Comparison of ENCODE assay signal across 20 cellular contexts in the genomic region with DNA sequence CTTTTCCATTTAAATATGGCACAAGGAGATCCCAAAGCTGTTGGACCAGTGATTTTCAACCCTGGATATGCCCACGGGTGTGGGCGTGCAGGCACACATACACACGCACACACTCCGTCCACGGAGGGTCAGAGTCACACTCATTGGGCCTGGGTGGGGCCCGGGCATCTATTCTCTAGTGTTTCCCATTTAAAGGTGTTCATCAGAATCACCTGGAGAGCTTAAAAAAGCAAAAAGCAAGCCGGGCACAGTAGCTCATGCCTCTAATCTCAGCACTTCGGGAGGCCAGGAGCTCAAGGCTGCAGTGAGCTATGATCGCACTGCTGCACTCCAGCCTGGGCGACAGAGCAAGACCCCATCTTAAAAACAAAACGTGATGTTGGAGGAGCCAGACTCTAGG.
DNase-seq lines count a peak whose midpoint lies in the region; ATAC-seq and TF ChIP-seq lines count a peak whose summit lies in the region.
"Had no signal": no experiment of that assay in that cellular context is flagged by ENCODE, and none has a peak within 500 bp of the region (broad histone marks: within the 10 kb centered on the region; RNA-seq: fewer than 3 reads in every experiment).

No MANE protein-coding gene starts in this region.

- no peak overlapping the region for H3K4ac ChIP-seq in neuronal stem cell (ENCODE audit: low read length)

- no peak overlapping the region for H4K91ac ChIP-seq in neuronal stem cell (ENCODE audit: low read depth, low read length, poor library complexity)

- H3K18ac ChIP-seq in neuronal stem cell (ENCODE audit: low read length), result peak overlapping the region; percentile 36

- no peaks in the 10 kb centered on the region for H3K79me1 ChIP-seq in neuronal stem cell (ENCODE audit: low read depth, low read length)

- intact Hi-C loops in spleen (cut with DNase I; ENCODE audit: low total_unique reads), result no loop called here

- no peaks in the 10 kb centered on the region for H3K27me3 Mint-ChIP-seq in WTC11 (ENCODE audit: low read depth)
- no peaks in the 10 kb centered on the region for H3K27me3 Mint-ChIP-seq in chondrocyte (ENCODE audit: low read depth)

- no CpG with 5 or more reads among the region's 11 CpGs for WGBS in neuronal stem cell (ENCODE audit: extremely low coverage in 2 of 2, insufficient read length in 2 of 2, insufficient replicate concordance in 1 of 2), 2 donors
- WGBS in spleen, 5 donors, result 83 to 94% (median 88%) methylated on average over 10 to 11 of the region's 11 CpGs

- CTCF ChIA-PET in WTC11 (lab: Charles Lee), result no interaction called here

- DNase-seq in activated effector memory CD4-positive, alpha-beta T cell treated with anti-CD3 and anti-CD28 coated beads, Interleukin-2, amount 50 U/mL, for 16 hours, result peak; percentile 10
- DNase-seq in activated effector memory CD4-positive, alpha-beta T cell treated with Interleukin-2 at 50 U/mL for 16 hours, result no peak
- DNase-seq in WTC11 (ENCODE audit: low spot score) (no peak), neuronal stem cell (ENCODE audit: low spot score) (no peak), spleen (peak; percentile 56), chondrocyte (ENCODE audit: low spot score) (no peak), SJCRH30 (no peak)
- DNase-seq: AML-193; Caco-2; Calu3; CD4-positive, alpha-beta T cell; CD8-positive, alpha-beta T cell; DMS79 treated with DMSO at 0.1 percent for 48 hours; GF-D8 had no signal

- H3K27ac Mint-ChIP-seq in WTC11 (no peak overlapping the region), chondrocyte (ENCODE audit: unreplicated experiment) (no peak overlapping the region)
- H3K27ac Mint-ChIP-seq: B cell; CD4-positive, alpha-beta T cell; CD8-positive, alpha-beta T cell had no signal

- no peak overlapping the region for H3K9ac ChIP-seq in neuronal stem cell (ENCODE audit: low read depth, low read length, poor library complexity)
- H3K9ac ChIP-seq: BLaER1 treated with 17β-estradiol and CSF1 and Interleukin-3, amounts not matched to agents 10 nM and 100 nM had no signal

- no peaks in the 10 kb centered on the region for H3K9me3 ChIP-seq in neuronal stem cell (replicated peaks in 1 of 2; ENCODE audit: control insufficient read depth in 2 of 2, insufficient read depth in 1 of 2, low read depth in 1 of 2, low read length in 2 of 2)
- H3K9me3 ChIP-seq in spleen, result no peaks in the 10 kb centered on the region
- no peaks in the 10 kb centered on the region for H3K9me3 ChIP-seq in SJCRH30 (replicated peaks)
- H3K9me3 ChIP-seq: A549; BLaER1 treated with 17β-estradiol and CSF1 and Interleukin-3, amounts not matched to agents 10 nM and 100 nM; Caco-2 had no signal

- H3K36me3 Mint-ChIP-seq in WTC11 (no peaks in the 10 kb centered on the region), chondrocyte (ENCODE audit: low read depth) (peaks cover 6% of the 10 kb centered on the region)
- H3K36me3 Mint-ChIP-seq: CD8-positive, alpha-beta T cell had no signal

- TF ChIP-seq CTCF in WTC11 (IDR thresholded peaks at IDR 0.05) (no peak), spleen (IDR thresholded peaks at IDR 0.05 in 8 of 11, conservative IDR thresholded peaks at IDR 0.05 in 3 of 11) (no peak), chondrocyte (IDR thresholded peaks at IDR 0.05) (no peak)

- H3K4me2 ChIP-seq in neuronal stem cell (ENCODE audit: insufficient read depth, low read length, poor library complexity, severe bottlenecking), result no peak overlapping the region
- H3K4me2 ChIP-seq: A549; BLaER1 treated with 17β-estradiol and CSF1 and Interleukin-3, amounts not matched to agents 10 nM and 100 nM had no signal

- H2AFZ ChIP-seq in neuronal stem cell (ENCODE audit: low read length), result no peak overlapping the region

- ATAC-seq in WTC11 (no peak), esophagus mucosa (no peak)
- ATAC-seq: A549; CD8-positive, alpha-beta T cell had no signal

- H3K4me1 Mint-ChIP-seq in WTC11 (peaks cover 19% of the 10 kb centered on the region), chondrocyte (ENCODE audit: low read depth) (no peaks in the 10 kb centered on the region)
- H3K4me1 Mint-ChIP-seq: B cell had no signal

- TF ChIP-seq POLR2A in spleen (IDR thresholded peaks at IDR 0.05), result no peak

- no peak overlapping the region for H3K27ac ChIP-seq in neuronal stem cell (replicated peaks; ENCODE audit: low read length)
- H3K27ac ChIP-seq in spleen, result no peak overlapping the region
- no peak overlapping the region for H3K27ac ChIP-seq in SJCRH30
- H3K27ac ChIP-seq: 22Rv1; A549; BLaER1 treated with 17β-estradiol and CSF1 and Interleukin-3, amounts not matched to agents 10 nM and 100 nM; C4-2B had no signal

- no peak overlapping the region for H2BK120ac ChIP-seq in neuronal stem cell (ENCODE audit: low read depth, low read length)

- no peak overlapping the region for H2BK12ac ChIP-seq in neuronal stem cell (ENCODE audit: low read length)

- H3K4me3 Mint-ChIP-seq in WTC11, result no peak overlapping the region
- no peak overlapping the region for H3K4me3 Mint-ChIP-seq in chondrocyte (ENCODE audit: unreplicated experiment)
- H3K4me3 Mint-ChIP-seq: B cell; CD4-positive, alpha-beta T cell; CD8-positive, alpha-beta T cell had no signal

- H3K9me3 Mint-ChIP-seq in WTC11 (no peaks in the 10 kb centered on the region), chondrocyte (ENCODE audit: low read depth) (no peaks in the 10 kb centered on the region)
- H3K9me3 Mint-ChIP-seq: CD4-positive, alpha-beta T cell; CD8-positive, alpha-beta T cell had no signal

- H2BK5ac ChIP-seq in neuronal stem cell (ENCODE audit: low read length), result no peak overlapping the region

- H3K36me3 ChIP-seq in neuronal stem cell (replicated peaks in 1 of 2; ENCODE audit: control insufficient read depth in 2 of 2, insufficient read depth in 2 of 2, low read length in 2 of 2), result peaks cover under 1 to 1% of the 10 kb centered on the region in 2 donors
- H3K36me3 ChIP-seq in spleen, result no peaks in the 10 kb centered on the region
- H3K36me3 ChIP-seq in SJCRH30, result no peaks in the 10 kb centered on the region

- H4K8ac ChIP-seq in neuronal stem cell (ENCODE audit: low read depth, low read length), result no peak overlapping the region

- H3K14ac ChIP-seq in neuronal stem cell (ENCODE audit: low read length), result no peak overlapping the region

- H2BK15ac ChIP-seq in neuronal stem cell (ENCODE audit: low read length), result no peak overlapping the region

- H3K27me3 ChIP-seq in neuronal stem cell (ENCODE audit: control insufficient read depth in 3 of 3, insufficient read depth in 3 of 3, low read depth in 1 of 3, low read length in 3 of 3) (no peaks in the 10 kb centered on the region), spleen (replicated peaks in 1 of 7) (no peaks in the 10 kb centered on the region), SJCRH30 (no peaks in the 10 kb centered on the region)
- H3K27me3 ChIP-seq: BLaER1 treated with 17β-estradiol and CSF1 and Interleukin-3, amounts not matched to agents 10 nM and 100 nM had no signal

- POLR2A ChIA-PET in WTC11 (lab: Charles Lee), result no interaction called here

- no peak overlapping the region for H3K4me3 ChIP-seq in neuronal stem cell (ENCODE audit: low read length in 2 of 2)
- no peak overlapping the region for H3K4me3 ChIP-seq in spleen
- no peak overlapping the region for H3K4me3 ChIP-seq in SJCRH30
- H3K4me3 ChIP-seq: A549; BLaER1 treated with 17β-estradiol and CSF1 and Interleukin-3, amounts not matched to agents 10 nM and 100 nM had no signal

- no peak overlapping the region for H2AK5ac ChIP-seq in neuronal stem cell (ENCODE audit: low read depth, low read length)

- H3K4me1 ChIP-seq in neuronal stem cell (ENCODE audit: control insufficient read depth in 2 of 2, insufficient read depth in 1 of 2, low read depth in 1 of 2, low read length in 2 of 2) (peaks cover 8 to 16% of the 10 kb centered on the region in 2 donors), spleen (no peaks in the 10 kb centered on the region), SJCRH30 (no peaks in the 10 kb centered on the region)
- H3K4me1 ChIP-seq: A549, Caco-2 had no signal

- H3K23ac ChIP-seq in neuronal stem cell (ENCODE audit: low read depth, low read length, poor library complexity), result no peak overlapping the region

TF ChIP-seq in WTC11, 78 proteins besides CTCF, POLR2A, EP300 and RAD21:
- TF ChIP-seq ZNF121 (CRISPR knock-in tag; IDR thresholded peaks at IDR 0.05) (peak; percentile 78), TCF7 (CRISPR knock-in tag; IDR thresholded peaks at IDR 0.05; ENCODE audit: low read depth) (no peak)
TF ChIP-seq in WTC11: peak in this region for 1.

Comparison
In these comparisons a context has a peak if more than half of its experiments do, and no peak if none do; other contexts are left out.
1. DNase-seq: peak in activated effector memory CD4-positive, alpha-beta T cell treated with anti-CD3 and anti-CD28 coated beads, Interleukin-2, amount 50 U/mL, for 16 hours (single experiment) and spleen (single experiment); none in activated effector memory CD4-positive, alpha-beta T cell treated with Interleukin-2 at 50 U/mL for 16 hours (single experiment), WTC11 (single experiment), neuronal stem cell (single experiment), chondrocyte (single experiment) and SJCRH30 (0 of 2).